26 cellular contexts compared by ENCODE assay signal in genomic region chr9:131043646-131044045, GRCh38. TPM values are rescaled to one million over a fixed set of nuclear protein-coding genes. Genes with fewer than 3 reads are reported as not detected.
"Had no signal": no experiment of that assay in that cellular context is flagged by ENCODE, and none has a peak within 500 bp of the region (broad histone marks: within the 10 kb centered on the region; RNA-seq: fewer than 3 reads in every experiment).

No MANE protein-coding gene starts in this region.

- H3K9me3 ChIP-seq: body of pancreas, colonic mucosa, gastrocnemius medialis, right atrium auricular region, testis had no signal

- H3K4me3 ChIP-seq: body of pancreas, colonic mucosa, gastrocnemius medialis, neural progenitor cell, right atrium auricular region, testis had no signal

- H3K4me3 Mint-ChIP-seq: activated CD4-positive, alpha-beta T cell treated with anti-CD3 and anti-CD28 coated beads for 36 hours; activated CD8-positive, alpha-beta memory T cell treated with anti-CD3 and anti-CD28 coated beads, Interleukin-2, amount 10 ng/mL, durations not matched to agents 7 days and 5 days; activated CD8-positive, alpha-beta T cell treated with anti-CD3 and anti-CD28 coated beads, Interleukin-2, amount 10 ng/mL, durations not matched to agents 7 days and 5 days; activated naive CD8-positive, alpha-beta T cell; natural killer cell; neural progenitor cell had no signal

- H3K9ac ChIP-seq: neural progenitor cell had no signal

- H3K27ac Mint-ChIP-seq: activated CD4-positive, alpha-beta T cell treated with anti-CD3 and anti-CD28 coated beads for 36 hours; activated CD8-positive, alpha-beta memory T cell treated with anti-CD3 and anti-CD28 coated beads, Interleukin-2, amount 10 ng/mL, durations not matched to agents 7 days and 5 days; activated CD8-positive, alpha-beta T cell treated with anti-CD3 and anti-CD28 coated beads, Interleukin-2, amount 10 ng/mL, durations not matched to agents 7 days and 5 days; activated naive CD8-positive, alpha-beta T cell; activated T-helper 2 cell treated with anti-CD3 and anti-CD28 coated beads, Interferon-gamma antibody, Interleukin-2, Interleukin-4, amounts not matched to agents 10 μg/mL and 5 μg/mL and 100 μg/mL, durations not matched to agents 14 hours and 24 hours and 36 hours; natural killer cell; neural progenitor cell had no signal

- H3K27me3 ChIP-seq: body of pancreas, colonic mucosa, gastrocnemius medialis, neural progenitor cell, right atrium auricular region, testis had no signal

- H2AFZ ChIP-seq: neural progenitor cell had no signal

- ATAC-seq: activated CD4-positive, alpha-beta T cell treated with anti-CD3 and anti-CD28 coated beads for 36 hours; activated CD8-positive, alpha-beta memory T cell treated with anti-CD3 and anti-CD28 coated beads, Interleukin-2, amount 10 ng/mL, durations not matched to agents 7 days and 5 days; activated CD8-positive, alpha-beta T cell treated with anti-CD3 and anti-CD28 coated beads, Interleukin-2, amount 10 ng/mL, durations not matched to agents 7 days and 5 days; body of pancreas; gastrocnemius medialis; left cardiac atrium; natural killer cell; stimulated activated naive CD8-positive, alpha-beta T cell treated with anti-CD3 and anti-CD28 coated beads, Interleukin-15, Interleukin-2, amounts not matched to agents 100 U/mL and 50 U/mL, for 24 hours had no signal

- H3K27ac ChIP-seq: body of pancreas, colonic mucosa, gastrocnemius medialis, neural progenitor cell, right atrium auricular region had no signal

- H3K4me1 ChIP-seq: colonic mucosa, gastrocnemius medialis, neural progenitor cell, testis had no signal

- H3K4me2 ChIP-seq: neural progenitor cell had no signal

- H3K9me3 Mint-ChIP-seq: activated T-helper 2 cell treated with anti-CD3 and anti-CD28 coated beads, Interferon-gamma antibody, Interleukin-2, Interleukin-4, amounts not matched to agents 10 μg/mL and 5 μg/mL and 100 μg/mL, durations not matched to agents 14 hours and 24 hours and 36 hours; natural killer cell; neural progenitor cell had no signal

- DNase-seq: activated CD4-positive, alpha-beta T cell treated with anti-CD3 and anti-CD28 coated beads for 36 hours; activated CD4-positive, CD25-positive, alpha-beta regulatory T cell; activated CD8-positive, alpha-beta memory T cell treated with anti-CD3 and anti-CD28 coated beads, Interleukin-2, amount 10 ng/mL, durations not matched to agents 7 days and 5 days; activated CD8-positive, alpha-beta T cell treated with anti-CD3 and anti-CD28 coated beads, Interleukin-2, amount 10 ng/mL, durations not matched to agents 7 days and 5 days; activated naive CD4-positive, alpha-beta T cell; activated T-cell treated with anti-CD3 and anti-CD28 coated beads, Interleukin-2, amount 50 U/mL, for 48 hours; aorta; body of pancreas; cerebellar nuclear complex; colonic mucosa; effector memory CD4-positive, alpha-beta T cell; gastrocnemius medialis; hippocampal formation; left cardiac atrium; natural killer cell; occipital lobe; stimulated activated CD4-positive, alpha-beta T cell treated with anti-CD3 and anti-CD28 coated beads, Interleukin-12 subunit alpha, Interleukin-12 subunit beta, amount 100 ng/mL, for 4 hours; stimulated activated CD4-positive, alpha-beta T cell treated with anti-CD3 and anti-CD28 coated beads, Interleukin-4, amount 100 ng/mL, for 1 hour; stimulated activated naive CD8-positive, alpha-beta T cell treated with anti-CD3 and anti-CD28 coated beads, Interleukin-15, Interleukin-2, amounts not matched to agents 100 U/mL and 50 U/mL, for 24 hours; testis had no signal

- H3K36me3 ChIP-seq: colonic mucosa, gastrocnemius medialis, neural progenitor cell, right atrium auricular region had no signal

- H3K36me3 Mint-ChIP-seq: activated CD8-positive, alpha-beta memory T cell treated with anti-CD3 and anti-CD28 coated beads, Interleukin-2, amount 10 ng/mL, durations not matched to agents 7 days and 5 days; activated naive CD8-positive, alpha-beta T cell; natural killer cell; neural progenitor cell had no signal

RNA-seq across cellular contexts. Expression of gene LAMC3, which starts 34.7 kb away (rescaled TPM):
- total RNA-seq: activated CD8-positive, alpha-beta T cell treated with anti-CD3 and anti-CD28 coated beads, Interleukin-2, amount 10 ng/mL, durations not matched to agents 7 days and 5 days; activated T-helper 2 cell treated with anti-CD3 and anti-CD28 coated beads, Interferon-gamma antibody, Interleukin-2, Interleukin-4, amounts not matched to agents 10 μg/mL and 5 μg/mL and 100 μg/mL, durations not matched to agents 14 hours and 24 hours and 36 hours; natural killer cell; pulmonary artery endothelial cell had no signal
- polyA plus RNA-seq: keratinocyte had no signal

RNA-seq across cellular contexts. Expression of gene AIF1L, which starts 52.7 kb away (rescaled TPM):
- total RNA-seq: natural killer cell had no signal
